1 cellular context compared by ENCODE assay signal in genomic region chr12:93758974-93759373, GRCh38.
TF ChIP-seq lines count a peak whose summit lies in the region.

No MANE protein-coding gene starts in this region.

TF ChIP-seq in K562, 482 proteins besides CTCF, POLR2A, EP300 and RAD21 (continued from another document):
- TF ChIP-seq ZNF592 (IDR thresholded peaks at IDR 0.05): 0 out of 2 replicates have a peak, but pooled peaks have one; percentile 13
- no peak for TF ChIP-seq CEBPG (CRISPR knock-in tag; IDR thresholded peaks at IDR 0.05)
- TF ChIP-seq CEBPG (tag; conservative IDR thresholded peaks at IDR 0.05 in 1 of 2, IDR thresholded peaks at IDR 0.05 in 1 of 2): peak; percentile 54 to 74; a peak in 2 of 4 replicates
- peak; percentile 35; the same call in 1 of the 2 replicates for TF ChIP-seq ZNF589 (CRISPR knock-in tag; IDR thresholded peaks at IDR 0.05; ENCODE audit: low read depth)
- no peak for TF ChIP-seq NR0B1 (IDR thresholded peaks at IDR 0.05; ENCODE audit: partially characterized antibody)
- TF ChIP-seq ZNF253 (CRISPR knock-in tag; conservative IDR thresholded peaks at IDR 0.05): no peak
- no peak for TF ChIP-seq REST (CRISPR knock-in tag; IDR thresholded peaks at IDR 0.05; ENCODE audit: low read depth)
- TF ChIP-seq MEIS2 (IDR thresholded peaks at IDR 0.05; ENCODE audit: partially characterized antibody): peak; percentile 15
- TF ChIP-seq NCOA2 (IDR thresholded peaks at IDR 0.05; ENCODE audit: partially characterized antibody in 2 of 2): no peak
- TF ChIP-seq VEZF1 (CRISPR knock-in tag; IDR thresholded peaks at IDR 0.05): peak; percentile 17; the same call in 1 of the 2 replicates
- peak; percentile 11; the same call in 1 of the 2 replicates for TF ChIP-seq ARID1B (IDR thresholded peaks at IDR 0.05)
- peak; percentile 72 for TF ChIP-seq CEBPB (tag; IDR thresholded peaks at IDR 0.05)
- 0 out of 2 replicates have a peak, but pooled peaks have one; percentile 23 for TF ChIP-seq SOX6 (IDR thresholded peaks at IDR 0.05)
- TF ChIP-seq ELK3 (CRISPR knock-in tag; IDR thresholded peaks at IDR 0.05): no peak
- TF ChIP-seq TGIF2 (CRISPR knock-in tag; IDR thresholded peaks at IDR 0.05): no peak
- peak; percentile 41; the same call in 1 of the 2 replicates for TF ChIP-seq TEAD4 (IDR thresholded peaks at IDR 0.05; ENCODE audit: low read length)
- TF ChIP-seq TEAD4 (CRISPR knock-in tag; IDR thresholded peaks at IDR 0.05; ENCODE audit: borderline replicate concordance): no peak
